Comparison of ENCODE assay signal across 9 cellular contexts in the genomic region with DNA sequence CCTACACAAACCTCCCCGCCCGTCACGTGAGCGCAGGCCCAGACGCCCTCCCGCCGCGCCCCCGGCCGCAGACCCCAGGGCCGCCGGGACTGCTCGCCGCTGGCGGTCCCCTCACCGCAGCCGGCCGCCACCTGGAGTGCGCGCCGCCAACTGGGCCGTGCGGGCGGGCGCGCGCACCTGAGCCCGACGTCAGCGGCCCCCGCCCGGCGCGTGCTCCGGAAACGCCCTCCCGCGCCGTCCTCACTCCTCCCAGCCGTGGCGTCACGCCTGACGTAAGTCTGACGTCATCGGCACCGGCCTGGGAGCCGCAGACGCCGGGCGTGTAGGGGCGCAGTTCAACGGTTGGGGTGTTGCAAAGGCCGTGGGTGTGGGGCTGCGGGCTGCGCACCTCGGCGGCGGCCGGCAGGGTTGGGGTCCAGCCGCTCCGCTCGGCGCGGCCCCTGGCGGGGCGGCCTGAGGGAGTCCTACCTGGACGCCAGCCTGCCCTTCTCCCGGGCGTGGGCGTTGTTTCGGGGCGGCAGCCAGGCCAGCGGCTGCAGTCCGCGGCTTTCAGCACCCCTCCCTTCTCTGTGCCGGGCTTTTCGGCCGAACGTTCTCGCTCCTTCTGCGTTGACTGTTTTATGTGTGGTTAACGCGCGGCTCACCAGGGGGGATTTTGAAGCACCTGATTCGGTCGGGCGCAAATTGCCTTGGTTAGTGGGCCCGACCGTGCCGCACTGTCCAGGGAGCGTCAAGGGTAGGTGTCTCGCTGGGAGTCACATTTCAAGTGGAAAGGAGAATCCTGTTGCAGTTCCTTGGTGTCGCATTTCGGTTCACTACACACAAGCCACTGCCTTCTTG. TPM values are rescaled to one million over a fixed set of nuclear protein-coding genes. Genes with fewer than 3 reads are reported as not detected.
A peak's percentile ranks its signal among the peaks of the same experiment; 100 is the strongest.
DNase-seq lines count a peak whose midpoint lies in the region; ATAC-seq, FAIRE-seq and TF ChIP-seq lines count a peak whose summit lies in the region.
"Had no signal": no experiment of that assay in that cellular context is flagged by ENCODE, and none has a peak within 500 bp of the region (broad histone marks: within the 10 kb centered on the region; RNA-seq: fewer than 3 reads in every experiment).

Gene JOSD1 (minus strand): TSS at position 155 of the 840 bp plus-strand sequence. CDS start 956 bp downstream, outside the sequence.

- WGBS in small intestine, 3 donors, result 0 to 1% (median 1%) methylated on average over 65 to 94 of the region's 94 CpGs

- H3K9me3 Mint-ChIP-seq in activated B cell treated with CpG ODN at 0.5 μM for 24 hours, result no peaks in the 10 kb centered on the region

- peak within 1 kb of the TSS; percentile 96 for H3K27ac Mint-ChIP-seq in activated B cell treated with CpG ODN at 0.5 μM for 24 hours

- peak within 1 kb of the TSS; percentile 92 for H3K4me3 Mint-ChIP-seq in activated B cell treated with CpG ODN at 0.5 μM for 24 hours

- H3K4me1 ChIP-seq in small intestine (ENCODE audit: control insufficient read depth in 2 of 2, insufficient read depth in 1 of 2, low read depth in 1 of 2, low read length in 1 of 2), result peaks cover 11 to 13% of the 10 kb centered on the region in 2 donors

- H3K36me3 Mint-ChIP-seq in activated B cell treated with CpG ODN at 0.5 μM for 24 hours (ENCODE audit: low read depth), result peaks cover 20% of the 10 kb centered on the region

- no peaks in the 10 kb centered on the region for H3K9me3 ChIP-seq in small intestine (ENCODE audit: control insufficient read depth, low read depth)

- FAIRE-seq in bronchial epithelial cell (lab: Jason Lieb, UNC) (no peak), small intestine (lab: Jason Lieb, UNC) (no peak)
- FAIRE-seq: G401.6 had no signal

- POLR2A ChIA-PET in activated B cell treated with CpG ODN at 0.5 μM for 24 hours (lab: Charles Lee), result interaction anchor here (3.4 kb wide), 1 partner anchor 19 kb away, joined by 23 read pairs; the partner anchor contains the start of gene TOMM22

- intact Hi-C loops in activated B cell treated with CpG ODN at 0.5 μM for 24 hours (cut with micrococcal nuclease), result loop anchor here (1.0 to 10.0 kb wide), 7 partner anchors 20 to 1344 kb away; partner anchors contain the start of genes CBY1, CSNK1E, DDX17 and FAM227A

- TF ChIP-seq CTCF in 22Rv1 (IDR thresholded peaks at IDR 0.05) (0 out of 2 replicates have a peak, but pooled peaks have one; percentile 4), activated B cell treated with CpG ODN at 0.5 μM for 24 hours (IDR thresholded peaks at IDR 0.05) (no peak), bronchial epithelial cell (IDR thresholded peaks at IDR 0.05; ENCODE audit: insufficient read depth, low read length, severe bottlenecking) (no peak)

- H3K27me3 Mint-ChIP-seq in activated B cell treated with CpG ODN at 0.5 μM for 24 hours, result no peaks in the 10 kb centered on the region

- peak; percentile 73 for DNase-seq in NCI-H2227 treated with DMSO at 0.1 percent for 48 hours (lab: John Stamatoyannopoulos, UW)
- peak; percentile 100 for DNase-seq in activated B cell treated with CpG ODN at 0.5 μM for 24 hours
- DNase-seq in bronchial epithelial cell (ENCODE audit: low read depth), result peak; percentile 77
- peak; percentile 94 for DNase-seq in iPS-NIHi11 (ENCODE audit: low spot score)
- DNase-seq in small intestine, result peak; percentile 95

- CTCF ChIA-PET in activated B cell treated with CpG ODN at 0.5 μM for 24 hours (lab: Charles Lee), result interaction anchor here (2.7 kb wide), 1 partner anchor 19 kb away, joined by 19 read pairs; the partner anchor contains the start of gene TOMM22

- H3K4me3 ChIP-seq in bronchial epithelial cell (ENCODE audit: low read depth, low read length) (peak within 1 kb of the TSS; percentile 85), small intestine (ENCODE audit: low read depth in 1 of 2, low read length in 2 of 2) (peak within 1 kb of the TSS; percentile 77 to 79)

- H3K27me3 ChIP-seq in bronchial epithelial cell (ENCODE audit: control insufficient read depth, insufficient read depth, low read length), result no peaks in the 10 kb centered on the region
- no peaks in the 10 kb centered on the region for H3K27me3 ChIP-seq in small intestine (ENCODE audit: control insufficient read depth in 2 of 2, insufficient read depth in 2 of 2, low read length in 2 of 2)

- peak within 1 kb of the TSS; percentile 83 for H3K27ac ChIP-seq in 22Rv1
- peak within 1 kb of the TSS; percentile 97 to 99 for H3K27ac ChIP-seq in small intestine (ENCODE audit: low read depth in 1 of 2, low read length in 1 of 2)

- ATAC-seq in GM18520 (IDR thresholded peaks at IDR 0.05; ENCODE audit: unreplicated experiment), result peak; percentile 26
- peak; percentile 35 for ATAC-seq in HG03108 (IDR thresholded peaks at IDR 0.05; ENCODE audit: unreplicated experiment)
- ATAC-seq in activated B cell treated with CpG ODN at 0.5 μM for 24 hours (ENCODE audit: low read depth), result peak; percentile 35

- no peaks in the 10 kb centered on the region for H3K36me3 ChIP-seq in bronchial epithelial cell (ENCODE audit: control insufficient read depth, insufficient read depth, low read length)
- H3K36me3 ChIP-seq in small intestine (ENCODE audit: control insufficient read depth in 2 of 2, insufficient read depth in 2 of 2, low read length in 2 of 2), result no peaks in the 10 kb centered on the region

- peaks cover 68% of the 10 kb centered on the region for H3K4me1 Mint-ChIP-seq in activated B cell treated with CpG ODN at 0.5 μM for 24 hours

RNA-seq across cellular contexts. Expression of gene JOSD1, which starts in this region (rescaled TPM):
- total RNA-seq in activated B cell treated with CpG ODN at 0.5 μM for 24 hours (39.3 and 45.2 TPM in 2 replicates), bronchial epithelial cell (123 and 147 TPM in 2 replicates)
- 10 to 100 TPM; 34.6 to 73.5 (median 39.4) TPM for polyA plus RNA-seq in small intestine

Comparison
In these comparisons a context has a peak if more than half of its experiments do, and no peak if none do; other contexts are left out.
1. Peak in every context shown above with its lines: DNase-seq, ATAC-seq, H3K4me3 ChIP-seq and H3K27ac ChIP-seq.